ENCODE assay signal across 8 cellular contexts in genomic region chr2:113910110-113910717, GRCh38.
DNase-seq lines count a peak whose midpoint lies in the region; ATAC-seq and TF ChIP-seq lines count a peak whose summit lies in the region.

No MANE protein-coding gene starts in this region.

- TF ChIP-seq CTCF in fibroblast of mammary gland (conservative IDR thresholded peaks at IDR 0.05; ENCODE audit: control insufficient read depth, insufficient read depth, low read depth, low read length) = no peak

- H3K4me3 ChIP-seq in fibroblast of mammary gland (ENCODE audit: control insufficient read depth, low read depth, low read length) = no peak overlapping the region

- peak; percentile 76 to 85 for DNase-seq in activated CD4-positive, alpha-beta T cell treated with anti-CD3 and anti-CD28 coated beads for 4 hours
- DNase-seq in fibroblast of mammary gland (ENCODE audit: low read depth) = peak; percentile 29
- peak; percentile 54 for DNase-seq in stimulated activated CD8-positive, alpha-beta memory T cell treated with anti-CD3 and anti-CD28 coated beads, Interleukin-12 subunit alpha, Interleukin-12 subunit beta, amount 100 ng/mL, for 4 hours (ENCODE audit: low read depth)
- DNase-seq in NCI-H187 (lab: John Stamatoyannopoulos, UW) = no peak
- DNase-seq in NCI-H526 treated with DMSO at 0.1 percent for 48 hours (lab: John Stamatoyannopoulos, UW) = no peak
- DNase-seq in EL = no peak

- ATAC-seq in GM21528 (IDR thresholded peaks at IDR 0.05; ENCODE audit: low FRiP score, unreplicated experiment) (peak; percentile 21), GM21723 (IDR thresholded peaks at IDR 0.05; ENCODE audit: unreplicated experiment) (no peak)

Comparison
In these comparisons a context has a peak if more than half of its experiments do, and no peak if none do; other contexts are left out.
1. DNase-seq: peak in activated CD4-positive, alpha-beta T cell treated with anti-CD3 and anti-CD28 coated beads for 4 hours (2 of 2), fibroblast of mammary gland (single experiment) and stimulated activated CD8-positive, alpha-beta memory T cell treated with anti-CD3 and anti-CD28 coated beads, Interleukin-12 subunit alpha, Interleukin-12 subunit beta, amount 100 ng/mL, for 4 hours (single experiment); none in NCI-H187 (0 of 2), NCI-H526 treated with DMSO at 0.1 percent for 48 hours (single experiment) and EL (single experiment).